ENCODE assay signal across 35 cellular contexts in the genomic region with DNA sequence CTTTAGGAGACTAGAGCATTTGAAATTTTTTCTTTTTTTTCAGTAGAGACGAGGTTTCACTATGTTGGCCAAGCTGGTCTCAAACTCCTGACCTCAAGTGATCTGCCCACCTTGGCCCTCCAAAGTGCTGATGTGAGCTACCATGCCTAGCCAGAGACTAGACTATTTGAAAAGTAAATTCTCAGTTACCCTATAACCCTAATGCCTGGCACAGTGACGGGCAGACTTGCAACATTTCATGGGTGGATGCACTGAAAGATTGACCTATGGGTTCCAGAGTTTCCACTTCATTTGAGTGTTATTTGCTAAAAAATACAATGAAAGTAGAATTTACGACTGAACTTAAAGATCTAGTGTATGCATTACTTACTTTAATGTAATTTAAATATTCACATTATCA. TPM values are rescaled to one million over a fixed set of nuclear protein-coding genes. Genes with fewer than 3 reads are reported as not detected.
"Had no signal": no experiment of that assay in that cellular context is flagged by ENCODE, and none has a peak within 500 bp of the region (broad histone marks: within the 10 kb centered on the region; RNA-seq: fewer than 3 reads in every experiment).

No MANE protein-coding gene starts in this region.

- H3K4me1 ChIP-seq: adrenal gland, body of pancreas, esophagus muscularis mucosa, gastroesophageal sphincter had no signal

- H3K9me3 ChIP-seq: adrenal gland, body of pancreas, esophagus muscularis mucosa, gastroesophageal sphincter had no signal

- H3K4me3 ChIP-seq: adrenal gland, body of pancreas, esophagus muscularis mucosa, gastroesophageal sphincter had no signal

- H3K27ac ChIP-seq: adrenal gland, body of pancreas, gastroesophageal sphincter had no signal

- DNase-seq: activated CD4-positive, alpha-beta memory T cell treated with anti-CD3 and anti-CD28 coated beads for 36 hours; activated CD4-positive, alpha-beta T cell treated with anti-CD3 and anti-CD28 coated beads for 36 hours; activated CD4-positive, alpha-beta T cell treated with anti-CD3 and anti-CD28 coated beads, Interleukin-2, amount 10 ng/mL, durations not matched to agents 24 days and 14 days; activated CD4-positive, CD25-positive, alpha-beta regulatory T cell; activated CD4-positive, CD25-positive, alpha-beta regulatory T cell treated with anti-CD3 and anti-CD28 coated beads, Interleukin-2, amount 50 U/mL, for 72 hours; activated CD8-positive, alpha-beta memory T cell treated with anti-CD3 and anti-CD28 coated beads, Interleukin-2, amount 10 ng/mL, durations not matched to agents 7 days and 5 days; activated CD8-positive, alpha-beta memory T cell treated with anti-CD3 and anti-CD28 coated beads, Interleukin-2, amount 50 U/mL, for 4 hours; activated CD8-positive, alpha-beta T cell treated with anti-CD3 and anti-CD28 coated beads, Interleukin-2, amount 10 ng/mL, durations not matched to agents 7 days and 5 days; activated effector memory CD4-positive, alpha-beta T cell treated with anti-CD3 and anti-CD28 coated beads, Interleukin-2, amount 50 U/mL, for 16 hours; activated naive CD4-positive, alpha-beta T cell treated with anti-CD3 and anti-CD28 coated beads for 36 hours; activated naive CD8-positive, alpha-beta T cell treated with anti-CD3 and anti-CD28 coated beads for 36 hours; activated naive CD8-positive, alpha-beta T cell treated with anti-CD3 and anti-CD28 coated beads, Interleukin-2, amount 50 U/mL, for 24 hours; activated T-cell treated with anti-CD3 and anti-CD28 coated beads, Interleukin-2, amount 50 U/mL, for 1 hour; activated T-cell treated with anti-CD3 and anti-CD28 coated beads, Interleukin-2, amount 50 U/mL, for 48 hours; adrenal gland; amygdala; aorta; body of pancreas; caudate nucleus; cortex of kidney; dermis blood vessel endothelial cell; effector CD4-positive, alpha-beta T cell; effector memory CD8-positive, alpha-beta T cell; erythroblast; foreskin melanocyte; T-helper 1 cell; T-helper 17 cell; T1000 had no signal

- ATAC-seq: activated CD4-positive, alpha-beta T cell treated with anti-CD3 and anti-CD28 coated beads for 36 hours; activated CD8-positive, alpha-beta memory T cell treated with anti-CD3 and anti-CD28 coated beads, Interleukin-2, amount 10 ng/mL, durations not matched to agents 7 days and 5 days; activated CD8-positive, alpha-beta T cell treated with anti-CD3 and anti-CD28 coated beads, Interleukin-2, amount 10 ng/mL, durations not matched to agents 7 days and 5 days; activated naive CD8-positive, alpha-beta T cell treated with anti-CD3 and anti-CD28 coated beads, Interleukin-2, amount 50 U/mL, for 24 hours; body of pancreas; effector memory CD8-positive, alpha-beta T cell; gastroesophageal sphincter; T-helper 17 cell had no signal

- H3K36me3 ChIP-seq: adrenal gland, esophagus muscularis mucosa, gastroesophageal sphincter had no signal

- H3K27me3 ChIP-seq: adrenal gland, body of pancreas, esophagus muscularis mucosa, gastroesophageal sphincter had no signal

- H3K4me3 Mint-ChIP-seq: activated CD4-positive, alpha-beta memory T cell treated with anti-CD3 and anti-CD28 coated beads for 36 hours; activated CD4-positive, alpha-beta T cell treated with anti-CD3 and anti-CD28 coated beads for 36 hours; activated CD4-positive, alpha-beta T cell treated with anti-CD3 and anti-CD28 coated beads, Interleukin-2, amount 10 ng/mL, durations not matched to agents 24 days and 14 days; activated CD8-positive, alpha-beta memory T cell treated with anti-CD3 and anti-CD28 coated beads, Interleukin-2, amount 10 ng/mL, durations not matched to agents 7 days and 5 days; activated CD8-positive, alpha-beta T cell treated with anti-CD3 and anti-CD28 coated beads, Interleukin-2, amount 10 ng/mL, durations not matched to agents 7 days and 5 days; activated naive CD4-positive, alpha-beta T cell treated with anti-CD3 and anti-CD28 coated beads for 36 hours; activated naive CD4-positive, alpha-beta T cell treated with anti-CD3 and anti-CD28 coated beads, Interleukin-2, amount 50 U/mL, for 24 hours; activated naive CD8-positive, alpha-beta T cell treated with anti-CD3 and anti-CD28 coated beads for 36 hours; activated naive CD8-positive, alpha-beta T cell treated with anti-CD3 and anti-CD28 coated beads, Interleukin-2, amount 50 U/mL, for 24 hours; activated T-helper 1 cell treated with anti-CD3 and anti-CD28 coated beads, Interleukin-12 subunit alpha, Interleukin-12 subunit beta, Interleukin-2, Interleukin-4 antibody, amounts not matched to agents 30 ng/mL and 10 ng/mL and 1 ng/mL, durations not matched to agents 14 hours and 24 hours and 36 hours; effector memory CD8-positive, alpha-beta T cell; T-helper 17 cell; T-helper 2 cell treated with Interferon-gamma antibody and Interleukin-4, amounts not matched to agents 5 μg/mL and 100 μg/mL, for 36 hours had no signal

- H3K27ac Mint-ChIP-seq: activated CD4-positive, alpha-beta memory T cell treated with anti-CD3 and anti-CD28 coated beads for 36 hours; activated CD4-positive, alpha-beta T cell treated with anti-CD3 and anti-CD28 coated beads for 36 hours; activated CD4-positive, alpha-beta T cell treated with anti-CD3 and anti-CD28 coated beads, Interleukin-2, amount 10 ng/mL, durations not matched to agents 24 days and 14 days; activated CD8-positive, alpha-beta memory T cell treated with anti-CD3 and anti-CD28 coated beads, Interleukin-2, amount 10 ng/mL, durations not matched to agents 7 days and 5 days; activated CD8-positive, alpha-beta T cell treated with anti-CD3 and anti-CD28 coated beads, Interleukin-2, amount 10 ng/mL, durations not matched to agents 7 days and 5 days; activated naive CD4-positive, alpha-beta T cell treated with anti-CD3 and anti-CD28 coated beads for 36 hours; activated naive CD4-positive, alpha-beta T cell treated with anti-CD3 and anti-CD28 coated beads, Interleukin-2, amount 50 U/mL, for 24 hours; activated naive CD8-positive, alpha-beta T cell treated with anti-CD3 and anti-CD28 coated beads for 36 hours; activated naive CD8-positive, alpha-beta T cell treated with anti-CD3 and anti-CD28 coated beads, Interleukin-2, amount 50 U/mL, for 24 hours; activated T-helper 1 cell treated with anti-CD3 and anti-CD28 coated beads, Interleukin-12 subunit alpha, Interleukin-12 subunit beta, Interleukin-2, Interleukin-4 antibody, amounts not matched to agents 30 ng/mL and 10 ng/mL and 1 ng/mL, durations not matched to agents 14 hours and 24 hours and 36 hours; activated T-helper 2 cell treated with anti-CD3 and anti-CD28 coated beads, Interferon-gamma antibody, Interleukin-2, Interleukin-4, amounts not matched to agents 10 μg/mL and 5 μg/mL and 100 μg/mL, durations not matched to agents 14 hours and 24 hours and 36 hours; effector memory CD8-positive, alpha-beta T cell; T-helper 17 cell; T-helper 2 cell treated with Interferon-gamma antibody and Interleukin-4, amounts not matched to agents 5 μg/mL and 100 μg/mL, for 36 hours had no signal

- H3K9me3 Mint-ChIP-seq: activated CD4-positive, alpha-beta memory T cell treated with anti-CD3 and anti-CD28 coated beads for 36 hours; activated naive CD4-positive, alpha-beta T cell treated with anti-CD3 and anti-CD28 coated beads for 36 hours; activated naive CD4-positive, alpha-beta T cell treated with anti-CD3 and anti-CD28 coated beads, Interleukin-2, amount 50 U/mL, for 24 hours; activated T-helper 2 cell treated with anti-CD3 and anti-CD28 coated beads, Interferon-gamma antibody, Interleukin-2, Interleukin-4, amounts not matched to agents 10 μg/mL and 5 μg/mL and 100 μg/mL, durations not matched to agents 14 hours and 24 hours and 36 hours; effector memory CD8-positive, alpha-beta T cell; T-helper 2 cell treated with Interferon-gamma antibody and Interleukin-4, amounts not matched to agents 5 μg/mL and 100 μg/mL, for 36 hours had no signal

- H3K27me3 Mint-ChIP-seq: activated CD4-positive, alpha-beta memory T cell treated with anti-CD3 and anti-CD28 coated beads for 36 hours; activated CD4-positive, alpha-beta T cell treated with anti-CD3 and anti-CD28 coated beads for 36 hours; activated CD4-positive, alpha-beta T cell treated with anti-CD3 and anti-CD28 coated beads, Interleukin-2, amount 10 ng/mL, durations not matched to agents 24 days and 14 days; activated CD8-positive, alpha-beta memory T cell treated with anti-CD3 and anti-CD28 coated beads, Interleukin-2, amount 10 ng/mL, durations not matched to agents 7 days and 5 days; activated naive CD4-positive, alpha-beta T cell treated with anti-CD3 and anti-CD28 coated beads, Interleukin-2, amount 50 U/mL, for 24 hours; activated naive CD8-positive, alpha-beta T cell treated with anti-CD3 and anti-CD28 coated beads for 36 hours; T-helper 17 cell had no signal

RNA-seq across cellular contexts. Expression of a gene that starts 45.7 kb away (rescaled TPM):
- total RNA-seq: activated CD4-positive, alpha-beta memory T cell treated with anti-CD3 and anti-CD28 coated beads for 36 hours; chondrocyte had no signal
